Comparison of ENCODE assay signal across 1 cellular context in genomic region chr14:71538949-71539659, GRCh38.
TF ChIP-seq lines count a peak whose summit lies in the region.

No MANE protein-coding gene starts in this region.

TF ChIP-seq in HepG2, 621 proteins besides CTCF, POLR2A, EP300 and RAD21:
- no peak for TF ChIP-seq KDM2A (CRISPR knock-in tag; IDR thresholded peaks at IDR 0.05; ENCODE audit: borderline replicate concordance, low read depth)
- no peak for TF ChIP-seq HNF1B (CRISPR knock-in tag; IDR thresholded peaks at IDR 0.05)
- no peak for TF ChIP-seq ISX (CRISPR knock-in tag; conservative IDR thresholded peaks at IDR 0.05)
- no peak for TF ChIP-seq BRF2 (CRISPR knock-in tag; IDR thresholded peaks at IDR 0.05)
- no peak for TF ChIP-seq YEATS4 (CRISPR knock-in tag; IDR thresholded peaks at IDR 0.05; ENCODE audit: borderline replicate concordance)
- no peak for TF ChIP-seq ARID4A (CRISPR knock-in tag; IDR thresholded peaks at IDR 0.05; ENCODE audit: borderline replicate concordance)
- no peak for TF ChIP-seq CENPT (CRISPR knock-in tag; IDR thresholded peaks at IDR 0.05; ENCODE audit: low read depth)
- TF ChIP-seq CSRNP2 (CRISPR knock-in tag; conservative IDR thresholded peaks at IDR 0.05; ENCODE audit: low read depth): no peak
- TF ChIP-seq ZNF496 (CRISPR knock-in tag; IDR thresholded peaks at IDR 0.05; ENCODE audit: insufficient replicate concordance): no peak
